16 cellular contexts compared by ENCODE assay signal in the genomic region with DNA sequence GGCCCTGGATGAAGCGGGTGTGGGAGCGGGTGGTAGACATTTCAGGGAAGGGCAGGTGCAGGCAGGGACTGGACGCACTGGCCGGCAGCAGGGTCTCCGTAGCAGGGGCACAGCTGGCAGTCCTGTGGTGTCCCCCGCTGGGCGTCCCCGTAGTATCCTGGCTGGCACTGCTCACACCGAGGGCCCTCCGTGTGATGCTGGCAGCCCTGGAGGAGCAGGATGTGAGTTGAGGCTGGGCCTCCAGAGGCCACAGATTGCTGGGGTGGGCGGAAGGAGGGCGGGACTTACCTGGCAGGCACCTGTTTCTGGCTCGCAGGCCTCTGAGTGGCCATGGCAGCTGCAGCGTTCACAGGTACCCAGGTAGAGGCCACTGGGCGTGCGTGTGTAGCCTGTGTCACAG.
"Had no signal": no experiment of that assay in that cellular context is flagged by ENCODE, and none has a peak within 500 bp of the region (broad histone marks: within the 10 kb centered on the region; RNA-seq: fewer than 3 reads in every experiment).

No MANE protein-coding gene starts in this region.

- H3K27me3 ChIP-seq: brain microvascular endothelial cell, right lobe of liver, testis had no signal

- FAIRE-seq: TTC549 had no signal

- H3K4me3 ChIP-seq: psoas muscle, right lobe of liver, testis had no signal

- ATAC-seq: psoas muscle, right lobe of liver had no signal

- H3K4me1 Mint-ChIP-seq: activated B cell treated with CpG ODN at 0.5 μM for 24 hours; activated naive CD8-positive, alpha-beta T cell treated with anti-CD3 and anti-CD28 coated beads, Interleukin-2, amount 10 ng/mL, durations not matched to agents 7 days and 5 days had no signal

- H3K27me3 Mint-ChIP-seq: activated B cell treated with CpG ODN at 0.5 μM for 24 hours; activated naive CD8-positive, alpha-beta T cell treated with anti-CD3 and anti-CD28 coated beads, Interleukin-2, amount 10 ng/mL, durations not matched to agents 7 days and 5 days; stimulated activated naive CD8-positive, alpha-beta T cell treated with anti-CD3 and anti-CD28 coated beads, Interleukin-15, Interleukin-2, amounts not matched to agents 100 ng/mL and 50 ng/mL, for 24 hours had no signal

- H3K9me3 Mint-ChIP-seq: activated B cell treated with CpG ODN at 0.5 μM for 24 hours; activated naive CD8-positive, alpha-beta T cell treated with anti-CD3 and anti-CD28 coated beads, Interleukin-2, amount 10 ng/mL, durations not matched to agents 7 days and 5 days; nephron; stimulated activated naive CD8-positive, alpha-beta T cell treated with anti-CD3 and anti-CD28 coated beads, Interleukin-15, Interleukin-2, amounts not matched to agents 100 ng/mL and 50 ng/mL, for 24 hours had no signal

- H3K27ac ChIP-seq: brain microvascular endothelial cell, psoas muscle, right lobe of liver, testis had no signal

- H3K36me3 Mint-ChIP-seq: activated naive CD8-positive, alpha-beta T cell treated with anti-CD3 and anti-CD28 coated beads, Interleukin-2, amount 10 ng/mL, durations not matched to agents 7 days and 5 days had no signal

- H3K4me1 ChIP-seq: right lobe of liver had no signal

- DNase-seq: activated B cell treated with CpG ODN at 0.5 μM for 24 hours; activated CD4-positive, alpha-beta T cell treated with anti-CD3 and anti-CD28 coated beads for 48 hours; activated naive CD4-positive, alpha-beta T cell; activated naive CD8-positive, alpha-beta T cell treated with anti-CD3 and anti-CD28 coated beads, Interleukin-2, amount 10 ng/mL, durations not matched to agents 7 days and 5 days; brain microvascular endothelial cell; cortex of kidney; effector CD4-positive, alpha-beta T cell; foreskin fibroblast; glutamatergic neuron; kidney glomerular epithelial cell; right lobe of liver; testis had no signal

- H3K4me3 Mint-ChIP-seq: activated B cell treated with CpG ODN at 0.5 μM for 24 hours; activated naive CD8-positive, alpha-beta T cell treated with anti-CD3 and anti-CD28 coated beads, Interleukin-2, amount 10 ng/mL, durations not matched to agents 7 days and 5 days; nephron; stimulated activated naive CD8-positive, alpha-beta T cell treated with anti-CD3 and anti-CD28 coated beads, Interleukin-15, Interleukin-2, amounts not matched to agents 100 ng/mL and 50 ng/mL, for 24 hours had no signal

- H3K27ac Mint-ChIP-seq: activated B cell treated with CpG ODN at 0.5 μM for 24 hours; activated naive CD8-positive, alpha-beta T cell treated with anti-CD3 and anti-CD28 coated beads, Interleukin-2, amount 10 ng/mL, durations not matched to agents 7 days and 5 days; nephron; stimulated activated naive CD8-positive, alpha-beta T cell treated with anti-CD3 and anti-CD28 coated beads, Interleukin-15, Interleukin-2, amounts not matched to agents 100 ng/mL and 50 ng/mL, for 24 hours had no signal

- H3K36me3 ChIP-seq: right lobe of liver had no signal

- H3K9me3 ChIP-seq: psoas muscle, right lobe of liver, testis had no signal
